16 cellular contexts compared by ENCODE assay signal in genomic region chr2:170742896-170743529, GRCh38. TPM values are rescaled to one million over a fixed set of nuclear protein-coding genes. Genes with fewer than 3 reads are reported as not detected.
DNase-seq lines count a peak whose midpoint lies in the region; ATAC-seq and TF ChIP-seq lines count a peak whose summit lies in the region.
"Had no signal": no experiment of that assay in that cellular context is flagged by ENCODE, and none has a peak within 500 bp of the region (broad histone marks: within the 10 kb centered on the region; RNA-seq: fewer than 3 reads in every experiment).

No MANE protein-coding gene starts in this region.

- intact Hi-C loops in ascending aorta (cut with DNase I) = no loop called here

- H3K27ac ChIP-seq in RWPE2 (ENCODE audit: poor library complexity, severe bottlenecking) (peak overlapping the region; percentile 100), ascending aorta (no peak overlapping the region)
- H3K27ac ChIP-seq: C4-2B, SJSA1 had no signal

- TF ChIP-seq CTCF in RWPE2 (IDR thresholded peaks at IDR 0.05; ENCODE audit: poor library complexity, severe bottlenecking) (no peak), ascending aorta (IDR thresholded peaks at IDR 0.05) (no peak)

- no peaks in the 10 kb centered on the region for H3K9me3 ChIP-seq in RWPE2 (ENCODE audit: severe bottlenecking)
- H3K9me3 ChIP-seq in ascending aorta = no peaks in the 10 kb centered on the region
- H3K9me3 ChIP-seq: SJSA1 had no signal

- H3K4me1 ChIP-seq in RWPE2 (ENCODE audit: insufficient read depth, poor library complexity, severe bottlenecking) (peaks cover 39% of the 10 kb centered on the region), ascending aorta (no peaks in the 10 kb centered on the region)

- no peak overlapping the region for H3K4me3 ChIP-seq in RWPE2 (ENCODE audit: severe bottlenecking)
- H3K4me3 ChIP-seq in ascending aorta = no peak overlapping the region
- H3K4me3 ChIP-seq: SJSA1 had no signal

- H3K27me3 ChIP-seq in RWPE2 (ENCODE audit: insufficient read depth, poor library complexity, severe bottlenecking) (no peaks in the 10 kb centered on the region), ascending aorta (no peaks in the 10 kb centered on the region)
- H3K27me3 ChIP-seq: SJSA1 had no signal

- H3K36me3 ChIP-seq in RWPE2 (ENCODE audit: low read depth) (no peaks in the 10 kb centered on the region), ascending aorta (no peaks in the 10 kb centered on the region)
- H3K36me3 ChIP-seq: SJSA1 had no signal

- no peak for DNase-seq in RWPE2 (ENCODE audit: low spot score)
- DNase-seq in fibroblast of peridontal ligament (ENCODE audit: extremely low read depth) = peak; percentile 6
- DNase-seq in myocyte (ENCODE audit: low read depth) = peak; percentile 49
- no peak for DNase-seq in ascending aorta (ENCODE audit: low spot score in 2 of 2)
- DNase-seq: AML-193, DMS79, NCI-H1694 treated with DMSO at 0.1 percent for 48 hours, NCI-H2227 treated with DMSO at 0.1 percent for 48 hours, NCI-H524, NCI-H82 had no signal

- ATAC-seq in RWPE2 (ENCODE audit: low read depth) = peak; percentile 15; the same call in 2 of the 3 replicates
- ATAC-seq in GM19463 (IDR thresholded peaks at IDR 0.05; ENCODE audit: unreplicated experiment) = no peak
- ATAC-seq in GM21576 (IDR thresholded peaks at IDR 0.05; ENCODE audit: unreplicated experiment) = no peak
- no peak for ATAC-seq in GM21717 (IDR thresholded peaks at IDR 0.05; ENCODE audit: unreplicated experiment)

RNA-seq across cellular contexts. Expression of gene ERICH2, which starts 27.2 kb away (rescaled TPM):
- total RNA-seq in myocyte = not detected in 2 replicates
- polyA plus RNA-seq in myocyte (2012) = 0.82 TPM
- total RNA-seq in ascending aorta = not detected
- total RNA-seq: SJSA1 had no signal

RNA-seq across cellular contexts. Expression of gene SP5, which starts 27.9 kb away (rescaled TPM):
- total RNA-seq in myocyte = not detected in 2 replicates
- polyA plus RNA-seq in myocyte (2012) = not detected
- total RNA-seq in ascending aorta = 2.8 TPM
- total RNA-seq: H4 had no signal

Comparison
In these comparisons a context has a peak if more than half of its experiments do, and no peak if none do; other contexts are left out.
1. DNase-seq: peak in fibroblast of peridontal ligament (single experiment) and myocyte (single experiment); none in RWPE2 (single experiment) and ascending aorta (0 of 2).